8 cellular contexts compared by ENCODE assay signal in the genomic region with DNA sequence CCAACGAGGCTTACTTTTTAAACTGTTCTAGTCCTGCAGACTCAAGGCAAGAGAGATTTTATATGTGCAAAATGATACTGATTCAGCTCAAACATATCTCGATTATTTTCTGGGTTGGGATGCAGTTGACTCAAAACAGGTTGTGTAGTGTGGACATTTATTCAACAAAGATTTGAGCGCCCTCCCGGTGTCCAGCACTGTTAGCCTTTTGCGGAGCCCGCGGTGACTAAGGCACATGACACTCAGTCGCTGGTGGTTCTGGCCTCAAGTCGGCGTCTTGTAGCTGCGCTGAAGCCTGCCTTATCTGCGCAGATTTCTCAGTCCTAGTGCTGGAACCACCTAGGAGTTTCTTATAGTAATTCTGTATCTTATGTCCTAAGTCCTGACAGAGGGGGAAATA. TPM values are rescaled to one million over a fixed set of nuclear protein-coding genes. Genes with fewer than 3 reads are reported as not detected.
A peak's percentile ranks its signal among the peaks of the same experiment; 100 is the strongest.
DNase-seq lines count a peak whose midpoint lies in the region; ATAC-seq, FAIRE-seq and TF ChIP-seq lines count a peak whose summit lies in the region.

No MANE protein-coding gene starts in this region.

- peak overlapping the region; percentile 83; the same call in 1 of the 2 replicates for H3K9ac ChIP-seq in KMS-11

- H3K27ac ChIP-seq in KMS-11: peak overlapping the region; percentile 74

- DNase-seq in Daoy (ENCODE audit: low read depth): peak; percentile 88
- no peak for DNase-seq in activated B cell treated with CpG ODN at 0.5 μM for 24 hours
- peak; percentile 46 to 55 for DNase-seq in frontal cortex (ENCODE audit: low spot score in 2 of 2)
- DNase-seq in naive thymus-derived CD8-positive, alpha-beta T cell: no peak
- no peak for DNase-seq in activated T-cell treated with anti-CD3 and anti-CD28 coated beads, Interleukin-2, amount 50 U/mL, for 48 hours

- peaks cover 12% of the 10 kb centered on the region for H3K4me1 Mint-ChIP-seq in activated B cell treated with CpG ODN at 0.5 μM for 24 hours
- peaks cover 0 to 10% (median 6%) of the 10 kb centered on the region in 4 donors for H3K4me1 Mint-ChIP-seq in naive thymus-derived CD8-positive, alpha-beta T cell

- CTCF ChIA-PET in activated B cell treated with CpG ODN at 0.5 μM for 24 hours (lab: Charles Lee): no interaction called here

- H3K4me3 Mint-ChIP-seq in activated B cell treated with CpG ODN at 0.5 μM for 24 hours: peak overlapping the region; percentile 50
- H3K4me3 Mint-ChIP-seq in naive thymus-derived CD8-positive, alpha-beta T cell: peak overlapping the region in 9 of 10 donors; percentile 5 to 62 (median 46)

- H3K79me2 ChIP-seq in KMS-11 (ENCODE audit: insufficient read depth, low read depth): no peaks in the 10 kb centered on the region; the same call in 1 of the 2 replicates

- H3K36me3 ChIP-seq in KMS-11 (ENCODE audit: insufficient read depth): no peaks in the 10 kb centered on the region

- peaks cover 43% of the 10 kb centered on the region for H3K27me3 Mint-ChIP-seq in activated B cell treated with CpG ODN at 0.5 μM for 24 hours
- H3K27me3 Mint-ChIP-seq in naive thymus-derived CD8-positive, alpha-beta T cell: peaks cover 26 to 71% (median 48%) of the 10 kb centered on the region in 5 donors

- peak overlapping the region; percentile 90 for H3K4me2 ChIP-seq in KMS-11

- H4K20me1 ChIP-seq in KMS-11 (ENCODE audit: insufficient read depth): no peaks in the 10 kb centered on the region

- POLR2A ChIA-PET in activated B cell treated with CpG ODN at 0.5 μM for 24 hours (lab: Charles Lee): no interaction called here
- POLR2A ChIA-PET in naive thymus-derived CD8-positive, alpha-beta T cell (lab: Charles Lee): no interaction called here

- H3K27ac Mint-ChIP-seq in activated B cell treated with CpG ODN at 0.5 μM for 24 hours: no peak overlapping the region
- no peak overlapping the region for H3K27ac Mint-ChIP-seq in naive thymus-derived CD8-positive, alpha-beta T cell

- no peak for FAIRE-seq in frontal cortex (lab: Jason Lieb, UNC)

- peaks cover 33% of the 10 kb centered on the region for H3K4me1 ChIP-seq in KMS-11 (ENCODE audit: low read depth, poor library complexity, severe bottlenecking)

- peak; percentile 30; the same call in 1 of the 2 replicates for TF ChIP-seq CTCF in KMS-11 (conservative IDR thresholded peaks at IDR 0.05; ENCODE audit: low read depth, low read length)
- TF ChIP-seq CTCF in activated B cell treated with CpG ODN at 0.5 μM for 24 hours (IDR thresholded peaks at IDR 0.05): no peak

- no peaks in the 10 kb centered on the region for H3K27me3 ChIP-seq in KMS-11 (ENCODE audit: insufficient read depth, low read depth)

- ATAC-seq in activated B cell treated with CpG ODN at 0.5 μM for 24 hours (ENCODE audit: low read depth) (no peak), GM18873 (IDR thresholded peaks at IDR 0.05; ENCODE audit: low FRiP score, unreplicated experiment) (no peak), HG03159 (IDR thresholded peaks at IDR 0.05; ENCODE audit: unreplicated experiment) (no peak)
- no peak for ATAC-seq in naive thymus-derived CD8-positive, alpha-beta T cell

- H3K4me3 ChIP-seq in KMS-11 (IDR thresholded peaks at IDR 0.05; ENCODE audit: insufficient read depth, low read depth, low read length): no peak overlapping the region

- no peaks in the 10 kb centered on the region for H3K9me3 Mint-ChIP-seq in activated B cell treated with CpG ODN at 0.5 μM for 24 hours
- peaks cover 0 to 6% (median 0%) of the 10 kb centered on the region in 9 donors for H3K9me3 Mint-ChIP-seq in naive thymus-derived CD8-positive, alpha-beta T cell

- H3K36me3 Mint-ChIP-seq in activated B cell treated with CpG ODN at 0.5 μM for 24 hours (ENCODE audit: low read depth): no peaks in the 10 kb centered on the region
- H3K36me3 Mint-ChIP-seq in naive thymus-derived CD8-positive, alpha-beta T cell: no peaks in the 10 kb centered on the region

- peak overlapping the region; percentile 92 for H2AFZ ChIP-seq in KMS-11 (ENCODE audit: low read depth)

- intact Hi-C loops in activated B cell treated with CpG ODN at 0.5 μM for 24 hours (cut with micrococcal nuclease): no loop called here

RNA-seq across cellular contexts. Expression of gene CADPS2, which starts 0.9 kb away (rescaled TPM):
- total RNA-seq in Daoy (2014; rRNA removed; shearing (Covaris generic)): 12.2 and 15.1 TPM in 2 replicates
- total RNA-seq in activated B cell treated with CpG ODN at 0.5 μM for 24 hours (not detected in 2 replicates), frontal cortex (9.8 TPM)
- not detected for total RNA-seq in naive thymus-derived CD8-positive, alpha-beta T cell
- not detected for polyA plus RNA-seq in naive thymus-derived CD8-positive, alpha-beta T cell

Comparison
In these comparisons a context has a peak if more than half of its experiments do, and no peak if none do; other contexts are left out.
1. DNase-seq: peak in Daoy (single experiment) and frontal cortex (2 of 2); none in activated B cell treated with CpG ODN at 0.5 μM for 24 hours (single experiment), naive thymus-derived CD8-positive, alpha-beta T cell (0 of 10) and activated T-cell treated with anti-CD3 and anti-CD28 coated beads, Interleukin-2, amount 50 U/mL, for 48 hours (0 of 2).
2. RNA of gene CADPS2, which starts 0.9 kb away (total RNA-seq): 12.2 to 15.1 TPM in Daoy and 9.8 TPM in frontal cortex (single experiment); not detected in activated B cell treated with CpG ODN at 0.5 μM for 24 hours and not detected in naive thymus-derived CD8-positive, alpha-beta T cell; every median in the first group is over 10 times any median in the second.